In the genomic region with DNA sequence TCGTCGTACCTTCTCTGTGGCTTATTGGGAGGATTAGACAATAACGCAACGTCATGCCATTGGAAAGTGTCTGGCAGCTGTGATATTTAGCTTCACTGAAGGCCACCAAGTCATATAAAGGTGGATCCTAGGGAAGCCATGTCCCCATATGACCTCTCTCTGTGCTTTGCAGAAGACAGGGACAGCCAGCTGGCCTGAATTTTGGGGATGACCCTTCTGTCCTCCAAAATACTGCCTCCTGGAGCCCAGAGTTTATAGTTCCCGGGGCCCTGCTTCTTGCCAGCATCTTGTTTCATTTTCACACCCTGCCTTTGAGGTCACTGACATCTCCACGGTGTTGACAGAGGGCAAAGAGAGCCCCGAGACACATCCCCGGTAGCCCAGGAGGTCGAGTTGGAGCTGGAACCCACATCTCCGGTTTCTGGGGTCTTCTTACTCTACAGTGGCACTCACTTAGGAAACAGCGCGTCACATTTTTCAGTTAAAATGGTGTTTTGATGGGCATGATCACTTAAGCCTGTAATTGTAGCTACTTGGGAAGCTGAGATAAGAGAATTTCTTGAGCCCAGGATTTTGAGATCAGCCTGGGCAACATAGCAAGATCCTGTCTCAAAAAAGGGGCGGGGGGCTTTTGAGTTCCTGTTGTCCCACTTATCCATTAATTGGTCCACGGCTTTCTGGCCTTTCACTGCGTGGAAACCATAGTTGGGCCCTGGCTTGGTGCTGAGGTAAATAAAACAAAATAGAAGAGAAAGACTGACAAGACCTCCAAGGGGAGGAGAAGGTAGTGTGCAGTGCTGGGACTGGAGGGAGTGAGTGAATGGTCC, we compare ENCODE assay signal across 30 cellular contexts.
"Had no signal": no experiment of that assay in that cellular context is flagged by ENCODE, and none has a peak within 500 bp of the region (broad histone marks: within the 10 kb centered on the region; RNA-seq: fewer than 3 reads in every experiment).

No MANE protein-coding gene starts in this region.

- H3K9ac ChIP-seq: KMS-11, SK-N-SH had no signal

- H3K27ac ChIP-seq: KMS-11, PC-9, RWPE1, SJCRH30 had no signal

- H3K4me2 ChIP-seq: KMS-11, PC-9, SK-N-SH had no signal

- DNase-seq: Karpas-422, MM.1S, MV-4-11, NCI-H1092, NCI-H1105, NCI-H1417 treated with DMSO at 0.1 percent for 48 hours, NCI-H1436 treated with DMSO at 0.1 percent for 48 hours, NCI-H1694 treated with DMSO at 0.1 percent for 48 hours, NCI-H187 treated with DMSO at 0.1 percent for 48 hours, NCI-H2029, NCI-H2081, NCI-H2171 treated with DMSO at 0.1 percent for 48 hours, NCI-H226, NCI-H446 treated with DMSO at 0.1 percent for 48 hours, NCI-H510A, NCI-H524, NCI-H69, NCI-H748 treated with DMSO at 0.1 percent for 48 hours, NCI-H82, PC-9, SHP77, SIG-M5, SJCRH30, SK-N-SH, SW 1271 had no signal

- ATAC-seq: Panc1, Right ventricle myocardium inferior had no signal

- H3K4me3 ChIP-seq: PC-9, SJCRH30 had no signal

- H3K27me3 ChIP-seq: SJCRH30 had no signal

- H3K36me3 ChIP-seq: SJCRH30 had no signal

- H3K9me3 ChIP-seq: SJCRH30, SK-N-SH had no signal

- FAIRE-seq: RCC 7860 had no signal

- H2AFZ ChIP-seq: PC-9 had no signal
